ENCODE assay signal across 9 cellular contexts in the genomic region with DNA sequence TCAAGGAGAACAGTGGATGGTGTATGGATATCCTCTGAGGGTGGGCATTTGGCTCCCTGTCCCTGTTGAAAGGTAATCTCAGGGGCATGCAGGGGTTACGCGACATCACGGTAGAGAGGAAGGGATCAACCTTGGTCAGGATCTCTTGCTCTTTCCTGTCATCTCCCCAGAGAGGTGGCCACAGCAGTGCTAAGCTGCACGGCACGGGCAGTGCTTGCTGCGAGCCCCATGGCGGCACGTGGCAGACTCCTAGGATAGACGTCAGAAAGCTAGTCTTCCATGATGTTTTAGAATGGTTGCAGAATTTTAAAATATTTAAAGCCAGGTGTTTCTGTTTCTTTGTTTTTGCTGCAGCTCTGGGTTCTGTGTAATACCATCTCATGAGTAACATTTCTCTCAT.
"Had no signal": no experiment of that assay in that cellular context is flagged by ENCODE, and none has a peak within 500 bp of the region (broad histone marks: within the 10 kb centered on the region; RNA-seq: fewer than 3 reads in every experiment).

No MANE protein-coding gene starts in this region.

- H3K27me3 Mint-ChIP-seq: IgD-negative memory B cell had no signal

- H3K9me3 Mint-ChIP-seq: IgD-negative memory B cell had no signal

- H2AFZ ChIP-seq: GM23248 had no signal

- H3K4me3 ChIP-seq: GM23248, HAP-1 had no signal

- DNase-seq: GM23248, GOT3, H7, KBM-7 had no signal

- H3K4me1 Mint-ChIP-seq: IgD-negative memory B cell had no signal

- ATAC-seq: HCT116, HepG2 had no signal

- H3K9me3 ChIP-seq: HAP-1 had no signal

- H3K4me3 Mint-ChIP-seq: IgD-negative memory B cell had no signal

- H3K4me1 ChIP-seq: HAP-1 had no signal

- H3K27ac Mint-ChIP-seq: IgD-negative memory B cell had no signal

- H3K27ac ChIP-seq: GM23248, HL-60 had no signal
